ENCODE assay signal across 8 cellular contexts in the genomic region with DNA sequence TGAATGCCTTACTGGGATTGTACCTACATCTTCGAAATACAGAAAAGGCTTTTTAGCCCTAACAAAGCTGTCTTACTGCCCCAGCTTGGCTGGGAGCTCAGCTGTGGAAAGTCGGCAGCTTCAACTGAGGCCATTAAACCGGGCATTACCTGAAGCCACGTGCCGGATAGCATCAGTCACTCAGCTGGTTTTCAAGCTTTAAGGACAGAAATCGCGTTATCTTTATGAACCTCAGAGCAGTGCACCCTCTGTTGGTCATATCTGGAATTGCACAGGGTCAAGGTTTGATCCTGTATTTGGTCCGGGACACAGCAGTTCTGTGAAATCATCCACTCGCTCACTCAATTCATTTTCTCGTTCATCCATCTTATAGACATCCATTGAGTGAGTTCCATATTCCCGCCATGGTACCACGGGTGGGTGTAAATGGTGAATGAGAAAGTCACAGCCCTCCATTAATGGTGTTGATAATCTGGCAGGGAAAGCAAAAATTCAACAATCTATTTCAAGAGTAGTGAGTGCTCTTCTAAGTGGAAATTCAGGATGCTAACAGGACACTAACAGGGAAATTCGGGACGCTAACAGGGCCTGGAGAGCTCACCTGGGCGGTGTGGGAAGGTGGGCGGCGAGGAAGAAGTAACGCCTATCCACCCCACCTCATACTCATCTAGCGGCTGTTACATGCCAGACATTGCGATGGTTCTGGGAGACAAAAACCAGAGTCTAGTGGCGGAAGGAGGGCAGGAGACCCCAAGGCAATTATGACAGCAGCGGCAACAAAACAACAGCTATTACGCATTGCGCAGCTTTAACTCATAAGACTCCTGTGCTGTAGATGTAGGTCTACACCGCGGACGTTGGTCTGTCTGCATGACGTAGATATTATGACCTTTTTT.
A peak's percentile ranks its signal among the peaks of the same experiment; 100 is the strongest.
DNase-seq lines count a peak whose midpoint lies in the region; ATAC-seq and TF ChIP-seq lines count a peak whose summit lies in the region.

No MANE protein-coding gene starts in this region.

- no peak overlapping the region for H3K27ac Mint-ChIP-seq in CD14-positive monocyte

- peak; percentile 93 for TF ChIP-seq CTCF in CD14-positive monocyte (IDR thresholded peaks at IDR 0.05)
- TF ChIP-seq CTCF in fibroblast of mammary gland (conservative IDR thresholded peaks at IDR 0.05; ENCODE audit: control insufficient read depth, insufficient read depth, low read depth, low read length), result peak; percentile 94

- no peaks in the 10 kb centered on the region for H3K36me3 Mint-ChIP-seq in CD14-positive monocyte

- peak; percentile 61 for ATAC-seq in GM21528 (IDR thresholded peaks at IDR 0.05; ENCODE audit: low FRiP score, unreplicated experiment)
- no peak for ATAC-seq in HG03521 (IDR thresholded peaks at IDR 0.05; ENCODE audit: unreplicated experiment)
- no peak for ATAC-seq in HG02981 (IDR thresholded peaks at IDR 0.05; ENCODE audit: unreplicated experiment)

- H3K9me3 Mint-ChIP-seq in CD14-positive monocyte, result no peaks in the 10 kb centered on the region

- DNase-seq in CD14-positive monocyte (ENCODE audit: low spot score) (no peak), NCI-H69 (lab: John Stamatoyannopoulos, UW) (peak; percentile 75), activated T-cell treated with anti-CD3 and anti-CD28 coated beads for 4 hours (peak; percentile 47), fibroblast of mammary gland (ENCODE audit: low read depth) (peak; percentile 58), pons (ENCODE audit: low spot score) (peak; percentile 32)

- H3K4me3 Mint-ChIP-seq in CD14-positive monocyte, result no peak overlapping the region

- intact Hi-C loops in CD14-positive monocyte (cut with micrococcal nuclease), result loop anchor here (5.0 to 10.0 kb wide), 2 partner anchors 212 to 340 kb away; no protein-coding TSS in a partner anchor

- H3K4me1 Mint-ChIP-seq in CD14-positive monocyte, result no peaks in the 10 kb centered on the region

- H3K27me3 Mint-ChIP-seq in CD14-positive monocyte (ENCODE audit: low read depth in 3 of 3), result peaks cover 0 to 8% (median 2%) of the 10 kb centered on the region in 3 donors

- no peak overlapping the region for H3K4me3 ChIP-seq in fibroblast of mammary gland (ENCODE audit: control insufficient read depth, low read depth, low read length)
